ENCODE assay signal across 1 cellular context in the genomic region with DNA sequence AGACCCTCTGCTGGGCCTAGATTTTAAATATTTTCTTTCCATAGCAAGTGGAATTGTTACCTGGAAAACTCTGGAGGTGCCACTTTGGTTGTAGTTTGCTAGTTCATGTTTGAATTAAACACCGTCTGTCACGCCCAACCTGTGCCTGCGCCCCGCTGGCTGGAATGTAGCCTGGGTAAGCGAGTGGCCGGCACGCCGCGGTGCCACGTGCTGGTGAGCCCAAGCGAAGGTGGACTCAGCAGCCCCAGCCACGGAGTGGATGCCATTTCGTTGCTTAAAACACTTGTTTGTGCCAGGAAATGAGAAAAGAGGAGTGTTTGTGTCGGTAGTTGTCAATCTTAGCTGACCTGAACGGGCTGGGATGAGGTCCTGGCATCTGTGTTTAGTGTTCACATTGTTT.
TF ChIP-seq lines count a peak whose summit lies in the region.

No MANE protein-coding gene starts in this region.

TF ChIP-seq in WTC11, 78 proteins besides CTCF, POLR2A, EP300 and RAD21 (continued from another document):
- TF ChIP-seq, protein P1, sequence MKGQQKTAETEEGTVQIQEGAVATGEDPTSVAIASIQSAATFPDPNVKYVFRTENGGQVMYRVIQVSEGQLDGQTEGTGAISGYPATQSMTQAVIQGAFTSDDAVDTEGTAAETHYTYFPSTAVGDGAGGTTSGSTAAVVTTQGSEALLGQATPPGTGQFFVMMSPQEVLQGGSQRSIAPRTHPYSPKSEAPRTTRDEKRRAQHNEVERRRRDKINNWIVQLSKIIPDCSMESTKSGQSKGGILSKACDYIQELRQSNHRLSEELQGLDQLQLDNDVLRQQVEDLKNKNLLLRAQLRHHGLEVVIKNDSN (CRISPR knock-in tag; IDR thresholded peaks at IDR 0.05) = no peak
- TF ChIP-seq GTF2I (CRISPR knock-in tag; conservative IDR thresholded peaks at IDR 0.05) (no peak), RELA (CRISPR knock-in tag; IDR thresholded peaks at IDR 0.05; ENCODE audit: borderline replicate concordance) (no peak)
TF ChIP-seq in WTC11: peak in this region for 0.
